ENCODE assay signal across 1 cellular context in genomic region chr13:110262944-110263343, GRCh38.
TF ChIP-seq lines count a peak whose summit lies in the region.

No MANE protein-coding gene starts in this region.

TF ChIP-seq in GM23338, 12 proteins besides CTCF, POLR2A, EP300 and RAD21:
- TF ChIP-seq EZH2phosphoT487 (IDR thresholded peaks at IDR 0.05; ENCODE audit: unreplicated experiment) (no peak), CREB1 (CRISPR knock-in tag; IDR thresholded peaks at IDR 0.05; ENCODE audit: low read depth) (no peak), NANOG (IDR thresholded peaks at IDR 0.05; ENCODE audit: borderline replicate concordance) (no peak), REST (IDR thresholded peaks at IDR 0.05; ENCODE audit: unreplicated experiment) (no peak), EZH2 (IDR thresholded peaks at IDR 0.05; ENCODE audit: low read depth, unreplicated experiment) (no peak), STAT1 (IDR thresholded peaks at IDR 0.05; ENCODE audit: unreplicated experiment) (no peak), ZNF462 (CRISPR knock-in tag; IDR thresholded peaks at IDR 0.05) (no peak), JUNB (IDR thresholded peaks at IDR 0.05; ENCODE audit: unreplicated experiment) (no peak), ZNF114 (CRISPR knock-in tag; IDR thresholded peaks at IDR 0.05) (no peak), ZNF331 (CRISPR knock-in tag; IDR thresholded peaks at IDR 0.05; ENCODE audit: low read depth) (no peak), ETS1 (IDR thresholded peaks at IDR 0.05) (no peak), POLR2AphosphoS5 (IDR thresholded peaks at IDR 0.05; ENCODE audit: low read depth) (no peak)
TF ChIP-seq in GM23338: peak in this region for 0.
